31 cellular contexts compared by ENCODE assay signal in the genomic region with DNA sequence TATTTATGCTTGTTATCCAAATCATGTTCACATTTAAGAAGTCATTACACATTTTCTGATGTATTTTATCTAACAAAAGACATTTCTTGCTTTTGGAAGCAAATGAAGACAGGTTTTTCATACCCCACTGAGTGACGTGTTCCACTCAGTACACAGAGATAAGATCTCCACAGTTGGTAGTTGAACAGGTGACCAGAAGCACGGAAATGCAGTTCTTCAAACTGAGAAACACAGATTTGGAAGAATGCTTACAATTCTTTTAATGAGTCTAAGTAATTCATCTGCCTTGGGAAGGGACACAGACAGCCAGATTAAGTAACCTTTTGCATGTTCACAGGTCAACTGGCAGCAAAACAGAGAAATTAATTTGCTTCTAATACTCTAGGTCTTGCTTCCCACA. TPM values are rescaled to one million over a fixed set of nuclear protein-coding genes. Genes with fewer than 3 reads are reported as not detected.
"Had no signal": no experiment of that assay in that cellular context is flagged by ENCODE, and none has a peak within 500 bp of the region (broad histone marks: within the 10 kb centered on the region; RNA-seq: fewer than 3 reads in every experiment).

No MANE protein-coding gene starts in this region.

- H3K4me1 Mint-ChIP-seq: activated CD4-positive, alpha-beta T cell treated with anti-CD3 and anti-CD28 coated beads, Interleukin-2, amount 10 ng/mL, durations not matched to agents 24 days and 14 days; activated naive CD8-positive, alpha-beta T cell treated with anti-CD3 and anti-CD28 coated beads for 36 hours; endodermal cell; stimulated activated effector memory CD8-positive, alpha-beta T cell treated with anti-CD3 and anti-CD28 coated beads, Interleukin-12 subunit alpha, Interleukin-12 subunit beta, amount 100 ng/mL, for 72 hours; stimulated activated naive CD8-positive, alpha-beta T cell treated with anti-CD3 and anti-CD28 coated beads, Interleukin-15, amount 100 ng/mL, for 72 hours had no signal

- H3K36me3 Mint-ChIP-seq: activated CD4-positive, alpha-beta memory T cell treated with anti-CD3 and anti-CD28 coated beads for 36 hours; activated naive CD8-positive, alpha-beta T cell treated with anti-CD3 and anti-CD28 coated beads for 36 hours; natural killer cell treated with Interleukin-12 subunit alpha and Interleukin-12 subunit beta and Interleukin-15 and Interleukin-18, amount 100 ng/mL, for 72 hours; stimulated activated effector memory CD8-positive, alpha-beta T cell treated with anti-CD3 and anti-CD28 coated beads, Interleukin-12 subunit alpha, Interleukin-12 subunit beta, amount 100 ng/mL, for 72 hours; type B pancreatic cell had no signal

- H3K27me3 Mint-ChIP-seq: natural killer cell treated with Interleukin-12 subunit alpha and Interleukin-12 subunit beta and Interleukin-15 and Interleukin-18, amount 100 ng/mL, for 72 hours; type B pancreatic cell had no signal

- H3K4me3 Mint-ChIP-seq: activated CD4-positive, alpha-beta memory T cell treated with anti-CD3 and anti-CD28 coated beads for 36 hours; activated CD4-positive, alpha-beta T cell treated with anti-CD3 and anti-CD28 coated beads, Interleukin-2, amount 10 ng/mL, durations not matched to agents 24 days and 14 days; activated naive CD4-positive, alpha-beta T cell treated with anti-CD3 and anti-CD28 coated beads for 36 hours; activated naive CD8-positive, alpha-beta T cell treated with anti-CD3 and anti-CD28 coated beads for 36 hours; activated T-helper 1 cell treated with anti-CD3 and anti-CD28 coated beads, Interleukin-12 subunit alpha, Interleukin-12 subunit beta, Interleukin-2, Interleukin-4 antibody, amounts not matched to agents 30 ng/mL and 10 ng/mL and 1 ng/mL, durations not matched to agents 14 hours and 24 hours and 36 hours; endodermal cell; natural killer cell treated with Interleukin-12 subunit alpha and Interleukin-12 subunit beta and Interleukin-15 and Interleukin-18, amount 100 ng/mL, for 72 hours; stimulated activated effector memory CD8-positive, alpha-beta T cell treated with anti-CD3 and anti-CD28 coated beads, Interleukin-12 subunit alpha, Interleukin-12 subunit beta, amount 100 ng/mL, for 72 hours; stimulated activated naive CD8-positive, alpha-beta T cell treated with anti-CD3 and anti-CD28 coated beads, Interleukin-15, amount 100 ng/mL, for 72 hours; type B pancreatic cell had no signal

- DNase-seq: activated CD4-positive, alpha-beta memory T cell treated with anti-CD3 and anti-CD28 coated beads for 36 hours; activated CD4-positive, alpha-beta T cell treated with anti-CD3 and anti-CD28 coated beads, Interleukin-2, amount 10 ng/mL, durations not matched to agents 24 days and 14 days; activated CD4-positive, CD25-positive, alpha-beta regulatory T cell treated with anti-CD3 and anti-CD28 coated beads, Interleukin-2, amount 50 U/mL, for 72 hours; activated CD8-positive, alpha-beta memory T cell treated with anti-CD3 and anti-CD28 coated beads, Interleukin-2, amount 50 U/mL, for 4 hours; activated effector memory CD4-positive, alpha-beta T cell treated with anti-CD3 and anti-CD28 coated beads, Interleukin-2, amount 50 U/mL, for 16 hours; activated naive CD4-positive, alpha-beta T cell treated with anti-CD3 and anti-CD28 coated beads for 36 hours; activated naive CD8-positive, alpha-beta T cell treated with anti-CD3 and anti-CD28 coated beads for 36 hours; activated T-cell treated with anti-CD3 and anti-CD28 coated beads, Interleukin-2, amount 50 U/mL, for 1 hour; central memory CD4-positive, alpha-beta T cell; endodermal cell; left lung; lower lobe of right lung; mesendoderm; posterior cingulate gyrus; right cardiac atrium; stimulated activated CD4-positive, alpha-beta T cell treated with anti-CD3 and anti-CD28 coated beads, Interleukin-12 subunit alpha, Interleukin-12 subunit beta, amount 100 ng/mL, for 4 hours; stimulated activated CD4-positive, alpha-beta T cell treated with anti-CD3 and anti-CD28 coated beads, Interleukin-4, amount 100 ng/mL, for 24 hours; stimulated activated naive CD8-positive, alpha-beta T cell treated with anti-CD3 and anti-CD28 coated beads, Interleukin-15, amount 100 ng/mL, for 72 hours; substantia nigra; T-helper 9 cell had no signal

- H3K9me3 ChIP-seq: ascending aorta, esophagus muscularis mucosa, left lung, lower lobe of right lung, vagina had no signal

- ATAC-seq: left lung; lower lobe of right lung; natural killer cell treated with Interleukin-12 subunit alpha and Interleukin-12 subunit beta and Interleukin-15 and Interleukin-18, amount 100 ng/mL, for 72 hours; right cardiac atrium; stimulated activated naive CD8-positive, alpha-beta T cell treated with anti-CD3 and anti-CD28 coated beads, Interleukin-15, amount 100 ng/mL, for 72 hours had no signal

- H3K27me3 ChIP-seq: ascending aorta, esophagus muscularis mucosa, vagina had no signal

- H3K27ac ChIP-seq: ascending aorta, esophagus muscularis mucosa, left lung, lower lobe of right lung, skin epidermis, vagina, VCaP had no signal

- H3K4me3 ChIP-seq: ascending aorta, esophagus muscularis mucosa, left lung, lower lobe of right lung, skin epidermis, vagina had no signal

- H3K27ac Mint-ChIP-seq: activated CD4-positive, alpha-beta memory T cell treated with anti-CD3 and anti-CD28 coated beads for 36 hours; activated CD4-positive, alpha-beta T cell treated with anti-CD3 and anti-CD28 coated beads, Interleukin-2, amount 10 ng/mL, durations not matched to agents 24 days and 14 days; activated naive CD4-positive, alpha-beta T cell treated with anti-CD3 and anti-CD28 coated beads for 36 hours; activated naive CD8-positive, alpha-beta T cell treated with anti-CD3 and anti-CD28 coated beads for 36 hours; activated T-helper 1 cell treated with anti-CD3 and anti-CD28 coated beads, Interleukin-12 subunit alpha, Interleukin-12 subunit beta, Interleukin-2, Interleukin-4 antibody, amounts not matched to agents 30 ng/mL and 10 ng/mL and 1 ng/mL, durations not matched to agents 14 hours and 24 hours and 36 hours; endodermal cell; natural killer cell treated with Interleukin-12 subunit alpha and Interleukin-12 subunit beta and Interleukin-15 and Interleukin-18, amount 100 ng/mL, for 72 hours; stimulated activated effector memory CD8-positive, alpha-beta T cell treated with anti-CD3 and anti-CD28 coated beads, Interleukin-12 subunit alpha, Interleukin-12 subunit beta, amount 100 ng/mL, for 72 hours; stimulated activated naive CD8-positive, alpha-beta T cell treated with anti-CD3 and anti-CD28 coated beads, Interleukin-15, amount 100 ng/mL, for 72 hours; type B pancreatic cell had no signal

- H3K4me1 ChIP-seq: ascending aorta, esophagus muscularis mucosa, left lung, lower lobe of right lung, vagina had no signal

- H3K36me3 ChIP-seq: ascending aorta, esophagus muscularis mucosa, vagina had no signal

- H3K9me3 Mint-ChIP-seq: activated CD4-positive, alpha-beta memory T cell treated with anti-CD3 and anti-CD28 coated beads for 36 hours; activated CD4-positive, alpha-beta T cell treated with anti-CD3 and anti-CD28 coated beads, Interleukin-2, amount 10 ng/mL, durations not matched to agents 24 days and 14 days; activated naive CD4-positive, alpha-beta T cell treated with anti-CD3 and anti-CD28 coated beads for 36 hours; activated naive CD8-positive, alpha-beta T cell treated with anti-CD3 and anti-CD28 coated beads for 36 hours; activated T-helper 1 cell treated with anti-CD3 and anti-CD28 coated beads, Interleukin-12 subunit alpha, Interleukin-12 subunit beta, Interleukin-2, Interleukin-4 antibody, amounts not matched to agents 30 ng/mL and 10 ng/mL and 1 ng/mL, durations not matched to agents 14 hours and 24 hours and 36 hours; endodermal cell; stimulated activated effector memory CD8-positive, alpha-beta T cell treated with anti-CD3 and anti-CD28 coated beads, Interleukin-12 subunit alpha, Interleukin-12 subunit beta, amount 100 ng/mL, for 72 hours; type B pancreatic cell had no signal

RNA-seq across cellular contexts. Expression of a gene that starts 23.1 kb away (rescaled TPM):
- total RNA-seq: activated CD4-positive, alpha-beta T cell treated with anti-CD3 and anti-CD28 coated beads, Interleukin-2, amount 10 ng/mL, durations not matched to agents 24 days and 14 days; activated CD8-positive, alpha-beta memory T cell treated with anti-CD3 and anti-CD28 coated beads for 36 hours; activated naive CD4-positive, alpha-beta T cell treated with anti-CD3 and anti-CD28 coated beads for 36 hours; activated T-helper 1 cell treated with anti-CD3 and anti-CD28 coated beads, Interleukin-12 subunit alpha, Interleukin-12 subunit beta, Interleukin-2, Interleukin-4 antibody, amounts not matched to agents 30 ng/mL and 10 ng/mL and 1 ng/mL, durations not matched to agents 14 hours and 24 hours and 36 hours; natural killer cell treated with Interleukin-12 subunit alpha and Interleukin-12 subunit beta and Interleukin-15 and Interleukin-18, amount 100 ng/mL, for 72 hours; T-helper 1 cell treated with Interleukin-12 subunit alpha and Interleukin-12 subunit beta and Interleukin-4 antibody, amounts not matched to agents 30 ng/mL and 1 ng/mL, for 36 hours had no signal

RNA-seq across cellular contexts. Expression of a gene that starts 43.5 kb away (rescaled TPM):
- total RNA-seq: activated CD4-positive, alpha-beta memory T cell treated with anti-CD3 and anti-CD28 coated beads for 36 hours; activated CD4-positive, alpha-beta T cell treated with anti-CD3 and anti-CD28 coated beads, Interleukin-2, amount 10 ng/mL, durations not matched to agents 24 days and 14 days; activated CD8-positive, alpha-beta memory T cell treated with anti-CD3 and anti-CD28 coated beads for 36 hours; activated naive CD4-positive, alpha-beta T cell treated with anti-CD3 and anti-CD28 coated beads for 36 hours; activated naive CD8-positive, alpha-beta T cell treated with anti-CD3 and anti-CD28 coated beads for 36 hours; activated T-helper 1 cell treated with anti-CD3 and anti-CD28 coated beads, Interleukin-12 subunit alpha, Interleukin-12 subunit beta, Interleukin-2, Interleukin-4 antibody, amounts not matched to agents 30 ng/mL and 10 ng/mL and 1 ng/mL, durations not matched to agents 14 hours and 24 hours and 36 hours; natural killer cell treated with Interleukin-12 subunit alpha and Interleukin-12 subunit beta and Interleukin-15 and Interleukin-18, amount 100 ng/mL, for 72 hours; T-helper 1 cell treated with Interleukin-12 subunit alpha and Interleukin-12 subunit beta and Interleukin-4 antibody, amounts not matched to agents 30 ng/mL and 1 ng/mL, for 36 hours had no signal
